Comparison of ENCODE assay signal across 18 cellular contexts in the genomic region with DNA sequence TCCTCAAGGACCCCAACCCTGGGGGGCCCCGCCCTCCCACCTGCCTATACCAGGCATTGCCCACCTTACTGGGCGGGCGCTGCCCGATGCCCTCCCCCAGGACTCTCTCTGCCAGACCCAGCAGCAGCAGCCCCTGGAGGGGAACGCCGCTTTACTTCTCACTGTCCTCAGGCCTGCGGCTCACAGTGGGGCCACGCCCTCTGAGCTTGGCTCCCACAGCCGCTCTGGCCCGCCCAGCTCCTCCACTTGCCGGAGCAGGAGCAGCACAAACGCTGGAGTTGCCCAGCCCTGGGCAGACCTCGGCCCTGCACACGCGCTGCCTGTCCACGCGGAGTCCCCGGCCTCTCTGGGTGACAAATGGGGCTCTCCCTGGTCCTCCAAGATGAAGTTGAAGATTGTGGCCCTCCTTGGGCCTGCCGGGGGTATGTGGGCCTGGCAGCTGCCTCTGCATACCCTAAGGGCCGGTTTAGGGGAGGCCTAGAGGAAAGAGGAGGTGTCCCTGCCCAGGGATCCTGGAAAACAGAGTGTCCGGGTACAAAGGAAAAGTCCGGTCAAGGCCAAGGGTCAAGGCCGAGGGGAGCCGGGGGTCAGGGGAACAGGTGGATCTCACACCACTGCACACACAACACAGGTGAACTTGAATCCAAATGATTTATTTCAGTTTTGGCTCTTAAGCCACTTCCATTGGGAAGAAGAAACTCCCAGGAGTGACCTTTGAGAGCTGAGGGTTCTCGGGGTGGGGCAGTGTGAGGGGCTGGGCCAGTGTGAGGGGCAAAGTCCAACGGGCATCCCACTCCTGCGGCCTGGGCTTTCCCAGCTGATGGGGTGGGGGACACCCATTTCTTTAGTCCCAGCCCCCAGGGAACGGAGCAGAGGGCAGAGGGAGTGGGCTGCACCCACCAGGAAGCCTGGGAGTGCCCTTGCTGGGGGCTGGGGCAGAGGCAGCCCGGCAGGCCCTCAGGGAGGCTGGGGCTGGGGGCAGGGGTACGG. TPM values are rescaled to one million over a fixed set of nuclear protein-coding genes. Genes with fewer than 3 reads are reported as not detected.
DNase-seq lines count a peak whose midpoint lies in the region; ATAC-seq and TF ChIP-seq lines count a peak whose summit lies in the region.
"Had no signal": no experiment of that assay in that cellular context is flagged by ENCODE, and none has a peak within 500 bp of the region (broad histone marks: within the 10 kb centered on the region; RNA-seq: fewer than 3 reads in every experiment).

No MANE protein-coding gene starts in this region.

- no peaks in the 10 kb centered on the region for H3K27me3 Mint-ChIP-seq in activated naive CD4-positive, alpha-beta T cell treated with anti-CD3 and anti-CD28 coated beads for 36 hours (ENCODE audit: low read depth)
- H3K27me3 Mint-ChIP-seq in type B pancreatic cell: no peaks in the 10 kb centered on the region
- H3K27me3 Mint-ChIP-seq: activated CD8-positive, alpha-beta T cell treated with anti-CD3 and anti-CD28 coated beads for 36 hours; activated naive CD4-positive, alpha-beta T cell treated with anti-CD3 and anti-CD28 coated beads, Interleukin-2, amount 50 U/mL, for 24 hours had no signal

- H3K36me3 ChIP-seq in kidney epithelial cell (ENCODE audit: control insufficient read depth, insufficient read depth, low read length): no peaks in the 10 kb centered on the region
- no peaks in the 10 kb centered on the region for H3K36me3 ChIP-seq in right atrium auricular region

- no peak overlapping the region for H3K27ac ChIP-seq in right atrium auricular region
- H3K27ac ChIP-seq: left ventricle myocardium inferior, upper lobe of left lung had no signal

- CTCF ChIA-PET in activated naive CD4-positive, alpha-beta T cell treated with anti-CD3 and anti-CD28 coated beads for 36 hours (lab: Charles Lee): interaction anchor here (0.6 kb wide), 1 partner anchor 67 kb away, joined by 3 read pairs; no protein-coding TSS in a partner anchor

- intact Hi-C loops in activated naive CD4-positive, alpha-beta T cell treated with anti-CD3 and anti-CD28 coated beads for 36 hours (cut with micrococcal nuclease): no loop called here

- no peaks in the 10 kb centered on the region for H3K36me3 Mint-ChIP-seq in activated naive CD4-positive, alpha-beta T cell treated with anti-CD3 and anti-CD28 coated beads, Interleukin-2, amount 50 U/mL, for 72 hours
- no peaks in the 10 kb centered on the region for H3K36me3 Mint-ChIP-seq in activated naive CD4-positive, alpha-beta T cell treated with anti-CD3 and anti-CD28 coated beads for 36 hours (ENCODE audit: low read depth)
- H3K36me3 Mint-ChIP-seq in type B pancreatic cell: peaks cover 4% of the 10 kb centered on the region

- no peak for ATAC-seq in activated naive CD4-positive, alpha-beta T cell treated with anti-CD3 and anti-CD28 coated beads, Interleukin-2, amount 50 U/mL, for 72 hours
- ATAC-seq in HG03159 (IDR thresholded peaks at IDR 0.05; ENCODE audit: unreplicated experiment): no peak
- ATAC-seq: activated CD8-positive, alpha-beta T cell treated with anti-CD3 and anti-CD28 coated beads for 36 hours had no signal

- no peaks in the 10 kb centered on the region for H3K9me3 ChIP-seq in right atrium auricular region
- H3K9me3 ChIP-seq: left ventricle myocardium inferior, upper lobe of left lung had no signal

- no peaks in the 10 kb centered on the region for H3K4me1 Mint-ChIP-seq in activated naive CD4-positive, alpha-beta T cell treated with anti-CD3 and anti-CD28 coated beads for 36 hours (ENCODE audit: low read depth)
- H3K4me1 Mint-ChIP-seq in type B pancreatic cell (ENCODE audit: unreplicated experiment): peaks cover 22% of the 10 kb centered on the region

- TF ChIP-seq CTCF in kidney epithelial cell (IDR thresholded peaks at IDR 0.05; ENCODE audit: insufficient read depth, low read length, poor library complexity, severe bottlenecking): no peak
- TF ChIP-seq CTCF in type B pancreatic cell (conservative IDR thresholded peaks at IDR 0.05): no peak
- TF ChIP-seq CTCF in right atrium auricular region (IDR thresholded peaks at IDR 0.05): no peak

- H3K4me3 Mint-ChIP-seq in activated naive CD4-positive, alpha-beta T cell treated with anti-CD3 and anti-CD28 coated beads for 36 hours: no peak overlapping the region
- H3K4me3 Mint-ChIP-seq in type B pancreatic cell: peak overlapping the region; percentile 69
- H3K4me3 Mint-ChIP-seq: activated CD8-positive, alpha-beta T cell treated with anti-CD3 and anti-CD28 coated beads for 36 hours; activated naive CD4-positive, alpha-beta T cell treated with anti-CD3 and anti-CD28 coated beads, Interleukin-2, amount 50 U/mL, for 24 hours had no signal

- no peaks in the 10 kb centered on the region for H3K9me3 Mint-ChIP-seq in activated naive CD4-positive, alpha-beta T cell treated with anti-CD3 and anti-CD28 coated beads, Interleukin-2, amount 50 U/mL, for 72 hours
- no peaks in the 10 kb centered on the region for H3K9me3 Mint-ChIP-seq in activated naive CD4-positive, alpha-beta T cell treated with anti-CD3 and anti-CD28 coated beads for 36 hours
- H3K9me3 Mint-ChIP-seq in type B pancreatic cell: no peaks in the 10 kb centered on the region
- H3K9me3 Mint-ChIP-seq: activated CD8-positive, alpha-beta T cell treated with anti-CD3 and anti-CD28 coated beads for 36 hours; activated naive CD4-positive, alpha-beta T cell treated with anti-CD3 and anti-CD28 coated beads, Interleukin-2, amount 50 U/mL, for 24 hours had no signal

- H3K27me3 ChIP-seq in kidney epithelial cell (ENCODE audit: control insufficient read depth, insufficient read depth, low read length) (peaks cover 3% of the 10 kb centered on the region), right atrium auricular region (no peaks in the 10 kb centered on the region)
- H3K27me3 ChIP-seq: upper lobe of left lung had no signal

- peak overlapping the region; percentile 48 to 55 for H3K27ac Mint-ChIP-seq in activated naive CD4-positive, alpha-beta T cell treated with anti-CD3 and anti-CD28 coated beads, Interleukin-2, amount 50 U/mL, for 72 hours
- H3K27ac Mint-ChIP-seq in activated naive CD4-positive, alpha-beta T cell treated with anti-CD3 and anti-CD28 coated beads for 36 hours: no peak overlapping the region
- peak overlapping the region; percentile 83 for H3K27ac Mint-ChIP-seq in type B pancreatic cell
- H3K27ac Mint-ChIP-seq: activated CD8-positive, alpha-beta T cell treated with anti-CD3 and anti-CD28 coated beads for 36 hours; activated naive CD4-positive, alpha-beta T cell treated with anti-CD3 and anti-CD28 coated beads, Interleukin-2, amount 50 U/mL, for 24 hours had no signal

- H3K4me3 ChIP-seq in kidney epithelial cell (ENCODE audit: low read depth, low read length): peak overlapping the region; percentile 4
- H3K4me3 ChIP-seq in right atrium auricular region: no peak overlapping the region
- H3K4me3 ChIP-seq: left ventricle myocardium inferior, upper lobe of left lung had no signal

- peaks cover 0 to 19% of the 10 kb centered on the region in 2 donors for H3K4me1 ChIP-seq in right atrium auricular region

- DNase-seq in activated naive CD4-positive, alpha-beta T cell treated with anti-CD3 and anti-CD28 coated beads, Interleukin-2, amount 50 U/mL, for 72 hours (ENCODE audit: low spot score in 2 of 2): no peak
- DNase-seq in activated naive CD4-positive, alpha-beta T cell treated with anti-CD3 and anti-CD28 coated beads for 36 hours: no peak
- DNase-seq in amniotic epithelial cell (ENCODE audit: low read depth): peak; percentile 20
- peak; percentile 29 for DNase-seq in kidney epithelial cell (ENCODE audit: low read depth)
- DNase-seq in type B pancreatic cell (ENCODE audit: extremely low spot score, unreplicated experiment): peak; percentile 68
- DNase-seq in activated CD4-positive, alpha-beta T cell treated with anti-CD3 and anti-CD28 coated beads, Interleukin-2, amount 50 U/mL, for 1 hour: no peak
- DNase-seq in right atrium auricular region (ENCODE audit: low spot score): no peak
- DNase-seq: activated CD8-positive, alpha-beta T cell treated with anti-CD3 and anti-CD28 coated beads for 36 hours; cerebellar nuclear complex; Kasumi-1; left ventricle myocardium inferior; NCI-H2029 treated with DMSO at 0.1 percent for 48 hours; occipital lobe; stimulated activated CD4-positive, alpha-beta T cell treated with anti-CD3 and anti-CD28 coated beads, Interleukin-15, amount 100 ng/mL, for 24 hours had no signal

RNA-seq across cellular contexts. Expression of gene BAIAP2L2, which starts 0.7 kb away (rescaled TPM):
- total RNA-seq in activated naive CD4-positive, alpha-beta T cell treated with anti-CD3 and anti-CD28 coated beads, Interleukin-2, amount 50 U/mL, for 72 hours: 1 to 10 TPM; 1.1 to 1.3 TPM
- 1 to 10 TPM; 1.2 to 1.6 TPM for total RNA-seq in activated naive CD4-positive, alpha-beta T cell treated with anti-CD3 and anti-CD28 coated beads for 36 hours
- 4.1 and 5.4 TPM in 2 replicates for total RNA-seq in kidney epithelial cell
- 4.5 and 12.1 TPM in 2 replicates for total RNA-seq in type B pancreatic cell (ENCODE audit: low replicate concordance)
- under 1 TPM in 1 of 2 donors, not detected in 1; 0.63 TPM for total RNA-seq in right atrium auricular region
- total RNA-seq: occipital lobe had no signal

RNA-seq across cellular contexts. Expression of gene SLC16A8, which starts 27.2 kb away (rescaled TPM):
- under 1 TPM in 1 of 2 donors, not detected in 1; 0.39 TPM for total RNA-seq in activated naive CD4-positive, alpha-beta T cell treated with anti-CD3 and anti-CD28 coated beads, Interleukin-2, amount 50 U/mL, for 72 hours
- not detected for total RNA-seq in activated naive CD4-positive, alpha-beta T cell treated with anti-CD3 and anti-CD28 coated beads for 36 hours
- total RNA-seq in kidney epithelial cell: 0.08 and 0.14 TPM in 2 replicates
- not detected in 2 replicates for total RNA-seq in type B pancreatic cell (ENCODE audit: low replicate concordance)
- under 1 TPM in 1 of 2 donors, not detected in 1; 0.28 TPM for total RNA-seq in right atrium auricular region
- total RNA-seq: activated CD8-positive, alpha-beta T cell treated with anti-CD3 and anti-CD28 coated beads for 36 hours; left ventricle myocardium inferior; PC-3 had no signal

RNA-seq across cellular contexts. Expression of gene PICK1, which starts 54.0 kb away (rescaled TPM):
- total RNA-seq in activated naive CD4-positive, alpha-beta T cell treated with anti-CD3 and anti-CD28 coated beads, Interleukin-2, amount 50 U/mL, for 72 hours: 10 to 100 TPM; 25.1 to 26.7 TPM
- total RNA-seq in activated naive CD4-positive, alpha-beta T cell treated with anti-CD3 and anti-CD28 coated beads for 36 hours: 10 to 100 TPM; 17.9 to 22.1 TPM
- total RNA-seq in kidney epithelial cell (53.9 and 55.6 TPM in 2 replicates), type B pancreatic cell (ENCODE audit: low replicate concordance) (45.4 and 45.6 TPM in 2 replicates), right atrium auricular region (10 to 100 TPM; 33.1 to 36.0 TPM)

Comparison
In these comparisons a context has a peak if more than half of its experiments do, and no peak if none do; other contexts are left out.
1. DNase-seq: peak in amniotic epithelial cell (single experiment), kidney epithelial cell (single experiment) and type B pancreatic cell (single experiment); none in activated naive CD4-positive, alpha-beta T cell treated with anti-CD3 and anti-CD28 coated beads, Interleukin-2, amount 50 U/mL, for 72 hours (0 of 2), activated naive CD4-positive, alpha-beta T cell treated with anti-CD3 and anti-CD28 coated beads for 36 hours (single experiment), activated CD4-positive, alpha-beta T cell treated with anti-CD3 and anti-CD28 coated beads, Interleukin-2, amount 50 U/mL, for 1 hour (single experiment) and right atrium auricular region (single experiment).